In the genomic region with DNA sequence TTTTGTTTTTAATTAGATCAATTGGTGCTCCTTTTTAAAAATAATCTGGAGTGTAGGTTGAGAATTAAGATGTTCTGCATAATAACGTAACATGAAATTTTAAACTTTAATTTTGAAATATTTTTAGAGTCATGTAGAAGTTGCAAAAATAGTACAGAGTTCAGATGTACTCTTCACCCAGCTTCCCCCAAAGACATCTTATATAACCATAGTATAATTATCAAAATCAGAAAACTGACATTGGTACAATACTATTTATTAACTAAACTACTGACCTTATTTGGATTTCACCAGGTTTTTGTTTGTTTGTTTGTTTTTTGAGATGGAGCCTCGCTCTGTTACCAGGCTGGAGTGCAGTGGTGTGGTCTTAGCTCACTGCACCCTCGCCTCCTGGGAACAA, we compare ENCODE assay signal across 24 cellular contexts.
"Had no signal": no experiment of that assay in that cellular context is flagged by ENCODE, and none has a peak within 500 bp of the region (broad histone marks: within the 10 kb centered on the region; RNA-seq: fewer than 3 reads in every experiment).

No MANE protein-coding gene starts in this region.

- H3K4me3 ChIP-seq: neural progenitor cell, ovary, psoas muscle, right lobe of liver, sigmoid colon, stomach, thoracic aorta, thyroid gland, tibial nerve, upper lobe of left lung, vagina had no signal

- ATAC-seq: natural killer cell; psoas muscle; right cardiac atrium; right lobe of liver; stimulated activated effector memory CD8-positive, alpha-beta T cell treated with anti-CD3 and anti-CD28 coated beads, Interleukin-12 subunit alpha, Interleukin-12 subunit beta, amount 100 ng/mL, for 72 hours; stimulated activated naive B cell treated with anti-CD40 and anti-IgM and Interleukin-4, amounts not matched to agents 10 μg/mL and 1 μg/mL and 100 μg/mL, for 72 hours had no signal

- H3K4me2 ChIP-seq: neural progenitor cell had no signal

- H3K4me1 ChIP-seq: neural progenitor cell, parathyroid adenoma, psoas muscle, right lobe of liver, sigmoid colon, stomach, thyroid gland, tibial nerve, upper lobe of left lung, vagina had no signal

- H3K27ac ChIP-seq: neural progenitor cell, ovary, parathyroid adenoma, psoas muscle, right lobe of liver, sigmoid colon, stomach, thoracic aorta, thyroid gland, tibial nerve, upper lobe of left lung, vagina had no signal

- H3K9me3 ChIP-seq: ovary, right lobe of liver, thoracic aorta, thyroid gland, upper lobe of left lung, vagina had no signal

- DNase-seq: natural killer cell; occipital lobe; ovary; posterior cingulate gyrus; psoas muscle; right cardiac atrium; right lobe of liver; sigmoid colon; stimulated activated CD4-positive, alpha-beta T cell treated with anti-CD3 and anti-CD28 coated beads, Interleukin-15, amount 100 ng/mL, for 24 hours; stimulated activated CD4-positive, alpha-beta T cell treated with anti-CD3 and anti-CD28 coated beads, Interleukin-2, amount 100 ng/mL, for 24 hours; stimulated activated CD4-positive, alpha-beta T cell treated with anti-CD3 and anti-CD28 coated beads, Interleukin-2, amount 100 ng/mL, for 48 hours; stimulated activated CD4-positive, alpha-beta T cell treated with anti-CD3 and anti-CD28 coated beads, Interleukin-4, amount 100 ng/mL, for 24 hours; stimulated activated naive B cell treated with anti-CD40 and anti-IgM and Interleukin-4, amounts not matched to agents 10 μg/mL and 1 μg/mL and 100 μg/mL, for 72 hours; stimulated activated naive CD4-positive, alpha-beta T cell treated with Interleukin-2 at 50 U/mL for 16 hours; stomach; thyroid gland; trophoblast cell; upper lobe of left lung had no signal

- H3K36me3 ChIP-seq: neural progenitor cell, ovary, right lobe of liver, sigmoid colon, stomach, thoracic aorta, thyroid gland, tibial nerve, upper lobe of left lung, vagina had no signal
